In the genomic region with DNA sequence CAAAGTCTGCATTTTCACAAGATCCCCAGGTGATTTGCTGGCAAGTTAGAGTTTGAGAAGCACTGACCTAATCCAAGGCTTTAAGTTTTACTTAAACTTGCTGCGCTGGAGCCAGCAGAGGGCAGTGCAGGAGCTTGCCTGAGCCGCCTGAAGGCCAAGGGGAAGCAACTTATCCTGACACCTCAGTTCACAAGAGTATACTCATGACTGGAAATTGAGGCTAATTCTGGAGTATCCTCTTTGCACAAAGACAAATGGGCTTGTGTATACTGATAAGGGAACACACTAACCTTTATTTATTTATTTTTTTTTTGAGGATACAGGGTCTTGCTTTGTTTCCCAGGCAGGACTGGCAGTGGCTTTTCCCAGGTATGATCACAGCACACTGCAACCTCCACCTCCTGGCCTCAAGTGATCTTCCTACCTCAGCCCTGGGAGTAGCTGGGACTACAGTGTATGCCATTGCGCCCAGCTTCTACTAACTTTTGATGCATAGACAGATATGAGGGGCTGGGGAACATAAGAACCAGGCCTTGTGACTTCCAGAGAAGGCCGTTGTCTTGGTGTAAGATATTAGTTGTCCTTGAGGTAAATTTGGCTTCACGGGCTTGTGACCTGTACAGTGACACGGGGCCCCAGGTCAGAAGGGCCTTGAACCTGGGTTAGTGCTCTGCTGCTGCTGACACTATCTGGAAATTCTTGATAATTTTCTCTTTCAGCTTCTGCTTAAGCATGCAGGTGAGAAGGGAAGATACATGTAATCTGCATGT, we compare ENCODE assay signal across 8 cellular contexts. TPM values are rescaled to one million over a fixed set of nuclear protein-coding genes. Genes with fewer than 3 reads are reported as not detected.
DNase-seq lines count a peak whose midpoint lies in the region; ATAC-seq and FAIRE-seq lines count a peak whose summit lies in the region.

No MANE protein-coding gene starts in this region.

- H3K27ac Mint-ChIP-seq in CD4-positive, CD25-positive, alpha-beta regulatory T cell, result peak overlapping the region in 2 of 3 donors; percentile 45 to 65
- H3K27ac Mint-ChIP-seq in activated naive CD4-positive, alpha-beta T cell treated with anti-CD3 and anti-CD28 coated beads for 36 hours, result no peak overlapping the region

- DNase-seq in CD4-positive, CD25-positive, alpha-beta regulatory T cell, result peak; percentile 58 to 87 (median 69)
- peak in 47 of 76 experiments; percentile 1 to 62 (median 28) for DNase-seq in HUDEP-2 (lab: John Stamatoyannopoulos, UW; ENCODE audit: unreplicated experiment in 76 of 76)
- DNase-seq in SJCRH30, result peak; percentile 46 to 55
- DNase-seq in activated naive CD4-positive, alpha-beta T cell treated with anti-CD3 and anti-CD28 coated beads for 36 hours, result peak; percentile 92
- peak; percentile 14 for DNase-seq in glomerular endothelial cell (ENCODE audit: extremely low read depth, low read depth, low spot score)
- peak in 9 of 10 donors; percentile 36 to 94 (median 69) for DNase-seq in posterior cingulate gyrus
- DNase-seq in urothelium cell line (ENCODE audit: low spot score), result peak; percentile 69

- peaks cover 46% of the 10 kb centered on the region for H3K36me3 ChIP-seq in CD4-positive, CD25-positive, alpha-beta regulatory T cell (ENCODE audit: control insufficient read depth, insufficient read depth, low read length)
- H3K36me3 ChIP-seq in SJCRH30, result no peaks in the 10 kb centered on the region

- H3K4me1 ChIP-seq in CD4-positive, CD25-positive, alpha-beta regulatory T cell (ENCODE audit: control insufficient read depth, insufficient read depth, low read length, poor library complexity, severe bottlenecking), result peaks cover 42% of the 10 kb centered on the region
- no peaks in the 10 kb centered on the region for H3K4me1 ChIP-seq in SJCRH30

- H3K9me3 Mint-ChIP-seq in CD4-positive, CD25-positive, alpha-beta regulatory T cell, result no peaks in the 10 kb centered on the region
- H3K9me3 Mint-ChIP-seq in activated naive CD4-positive, alpha-beta T cell treated with anti-CD3 and anti-CD28 coated beads for 36 hours, result no peaks in the 10 kb centered on the region

- CTCF ChIA-PET in activated naive CD4-positive, alpha-beta T cell treated with anti-CD3 and anti-CD28 coated beads for 36 hours (lab: Charles Lee), result interaction anchor here (0.7 to 4.8 kb wide), 45 partner anchors 10 to 322 kb away, joined by 3 to 34 read pairs (median 5); a partner anchor contains a TSS

- no peaks in the 10 kb centered on the region for H3K27me3 Mint-ChIP-seq in CD4-positive, CD25-positive, alpha-beta regulatory T cell
- H3K27me3 Mint-ChIP-seq in activated naive CD4-positive, alpha-beta T cell treated with anti-CD3 and anti-CD28 coated beads for 36 hours (ENCODE audit: low read depth), result no peaks in the 10 kb centered on the region

- ATAC-seq in CD4-positive, CD25-positive, alpha-beta regulatory T cell (ENCODE audit: low read depth in 2 of 2), result peak; percentile 77 to 79
- ATAC-seq in GM19328 (IDR thresholded peaks at IDR 0.05; ENCODE audit: unreplicated experiment), result peak; percentile 45

- peak overlapping the region; percentile 60 for H3K27ac ChIP-seq in CD4-positive, CD25-positive, alpha-beta regulatory T cell (ENCODE audit: insufficient read depth, low read length, poor library complexity, severe bottlenecking)
- H3K27ac ChIP-seq in SJCRH30, result no peak overlapping the region

- peak overlapping the region; percentile 33 for H3K4me3 ChIP-seq in CD4-positive, CD25-positive, alpha-beta regulatory T cell (ENCODE audit: low read depth, low read length)
- no peak overlapping the region for H3K4me3 ChIP-seq in SJCRH30

- H3K27me3 ChIP-seq in CD4-positive, CD25-positive, alpha-beta regulatory T cell (ENCODE audit: control insufficient read depth, insufficient read depth, low read length), result no peaks in the 10 kb centered on the region
- no peaks in the 10 kb centered on the region for H3K27me3 ChIP-seq in SJCRH30

- intact Hi-C loops in activated naive CD4-positive, alpha-beta T cell treated with anti-CD3 and anti-CD28 coated beads for 36 hours (cut with micrococcal nuclease), result loop anchor here (1.0 to 10.0 kb wide), 4 partner anchors 7 to 1661 kb away; no protein-coding TSS in a partner anchor
- intact Hi-C loops in posterior cingulate gyrus (cut with DNase I), result no loop called here

- no peaks in the 10 kb centered on the region for H3K9me3 ChIP-seq in CD4-positive, CD25-positive, alpha-beta regulatory T cell (ENCODE audit: control insufficient read depth in 2 of 2, low read length in 2 of 2)
- no peaks in the 10 kb centered on the region for H3K9me3 ChIP-seq in SJCRH30 (replicated peaks)

- H3K4me3 Mint-ChIP-seq in CD4-positive, CD25-positive, alpha-beta regulatory T cell, result peak overlapping the region in 2 of 4 donors; percentile 40 to 63
- H3K4me3 Mint-ChIP-seq in activated naive CD4-positive, alpha-beta T cell treated with anti-CD3 and anti-CD28 coated beads for 36 hours, result no peak overlapping the region

- FAIRE-seq in urothelium cell line (lab: Jason Lieb, UNC), result no peak

- H3K4me1 Mint-ChIP-seq in CD4-positive, CD25-positive, alpha-beta regulatory T cell, result peaks cover 0 to 17% (median 13%) of the 10 kb centered on the region in 4 donors
- H3K4me1 Mint-ChIP-seq in activated naive CD4-positive, alpha-beta T cell treated with anti-CD3 and anti-CD28 coated beads for 36 hours (ENCODE audit: low read depth), result peaks cover 41% of the 10 kb centered on the region

- H3K36me3 Mint-ChIP-seq in CD4-positive, CD25-positive, alpha-beta regulatory T cell, result peaks cover 19% of the 10 kb centered on the region
- H3K36me3 Mint-ChIP-seq in activated naive CD4-positive, alpha-beta T cell treated with anti-CD3 and anti-CD28 coated beads for 36 hours (ENCODE audit: low read depth), result peaks cover 49% of the 10 kb centered on the region

RNA-seq across cellular contexts. Expression of a gene that starts 29.0 kb away (rescaled TPM):
- 70.3 TPM for total RNA-seq in CD4-positive, CD25-positive, alpha-beta regulatory T cell
- polyA plus RNA-seq in CD4-positive, CD25-positive, alpha-beta regulatory T cell, result 10 to 100 TPM; 33.5 to 45.4 (median 39.5) TPM
- total RNA-seq in SJCRH30 (2014; rRNA removed; shearing (Covaris generic)), result not detected in 2 replicates
- total RNA-seq in activated naive CD4-positive, alpha-beta T cell treated with anti-CD3 and anti-CD28 coated beads for 36 hours, result 100 to 1,000 TPM; 101 to 112 TPM
- not detected in 2 replicates for total RNA-seq in glomerular endothelial cell

RNA-seq across cellular contexts. Expression of a gene that starts 35.8 kb away (rescaled TPM):
- total RNA-seq in CD4-positive, CD25-positive, alpha-beta regulatory T cell, result 290 TPM
- polyA plus RNA-seq in CD4-positive, CD25-positive, alpha-beta regulatory T cell, result 100 to 1,000 TPM; 196 to 269 (median 240) TPM
- total RNA-seq in SJCRH30 (2014; rRNA removed; shearing (Covaris generic)), result not detected in 2 replicates
- total RNA-seq in activated naive CD4-positive, alpha-beta T cell treated with anti-CD3 and anti-CD28 coated beads for 36 hours, result 100 to 1,000 TPM; 338 to 340 TPM
- not detected in 2 replicates for total RNA-seq in glomerular endothelial cell

Comparison
In these comparisons a context has a peak if more than half of its experiments do, and no peak if none do; other contexts are left out.
1. DNase-seq: peak in every context shown above with its lines; median percentile 92 in activated naive CD4-positive, alpha-beta T cell treated with anti-CD3 and anti-CD28 coated beads for 36 hours; 69 in CD4-positive, CD25-positive, alpha-beta regulatory T cell; 69 in posterior cingulate gyrus; 69 in urothelium cell line; 50 in SJCRH30; 28 in HUDEP-2; 14 in glomerular endothelial cell.
2. RNA of a gene that starts 29.0 kb away (total RNA-seq): 101 to 112 TPM in activated naive CD4-positive, alpha-beta T cell treated with anti-CD3 and anti-CD28 coated beads for 36 hours and 70.3 TPM in CD4-positive, CD25-positive, alpha-beta regulatory T cell (single experiment); not detected in SJCRH30 and not detected in glomerular endothelial cell; every median in the first group is over 10 times any median in the second.
3. RNA of a gene that starts 35.8 kb away (total RNA-seq): 338 to 340 TPM in activated naive CD4-positive, alpha-beta T cell treated with anti-CD3 and anti-CD28 coated beads for 36 hours and 290 TPM in CD4-positive, CD25-positive, alpha-beta regulatory T cell (single experiment); not detected in SJCRH30 and not detected in glomerular endothelial cell; every median in the first group is over 100 times any median in the second.